12 cellular contexts compared by ENCODE assay signal in the genomic region with DNA sequence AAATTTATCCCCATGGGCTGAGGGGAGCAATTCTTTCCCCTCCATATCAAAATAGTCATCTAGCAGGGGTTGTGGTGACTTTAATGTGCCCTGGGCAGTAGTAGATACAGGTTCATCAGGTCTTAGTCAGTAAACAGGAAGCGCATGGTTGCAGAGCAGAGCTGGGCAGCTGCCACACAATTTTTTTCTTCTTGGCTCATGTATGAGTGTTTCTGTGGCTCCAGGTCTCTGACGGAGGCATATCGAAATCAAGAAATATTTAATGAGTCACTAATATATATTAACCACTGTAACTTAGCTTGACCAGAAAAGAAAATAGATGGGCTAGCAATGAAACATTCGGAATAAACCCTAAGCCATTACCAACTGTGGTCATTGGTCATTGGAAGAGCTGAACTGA.
A peak's percentile ranks its signal among the peaks of the same experiment; 100 is the strongest.
DNase-seq lines count a peak whose midpoint lies in the region; ATAC-seq and TF ChIP-seq lines count a peak whose summit lies in the region.
"Had no signal": no experiment of that assay in that cellular context is flagged by ENCODE, and none has a peak within 500 bp of the region (broad histone marks: within the 10 kb centered on the region; RNA-seq: fewer than 3 reads in every experiment).

No MANE protein-coding gene starts in this region.

- H3K27ac Mint-ChIP-seq in nephron progenitor cell, result no peak overlapping the region
- H3K27ac Mint-ChIP-seq in glutamatergic neuron (ENCODE audit: unreplicated experiment), result no peak overlapping the region
- H3K27ac Mint-ChIP-seq: stimulated activated naive B cell treated with anti-CD40 and anti-IgM and Interleukin-4, amounts not matched to agents 10 μg/mL and 1 μg/mL and 100 μg/mL, for 72 hours had no signal

- no peaks in the 10 kb centered on the region for H3K9me3 Mint-ChIP-seq in nephron progenitor cell
- peaks cover 2% of the 10 kb centered on the region for H3K9me3 Mint-ChIP-seq in glutamatergic neuron (ENCODE audit: unreplicated experiment)
- H3K9me3 Mint-ChIP-seq: activated T-cell treated with anti-CD3 and anti-CD28 coated beads, Interleukin-2, amount 50 U/mL, for 4 hours; stimulated activated naive B cell treated with anti-CD40 and anti-IgM and Interleukin-4, amounts not matched to agents 10 μg/mL and 1 μg/mL and 100 μg/mL, for 72 hours had no signal

- no peak for TF ChIP-seq POLR2A in stomach (IDR thresholded peaks at IDR 0.05)

- intact Hi-C loops in stomach (cut with DNase I; ENCODE audit: low total_unique reads) (no loop called here), mucosa of descending colon (cut with DNase I, micrococcal nuclease) (loop anchor here in 1 of 2 donors (5.0 kb wide), 1 partner anchor 57 kb away; no protein-coding TSS in a partner anchor)

- H3K9me3 ChIP-seq in stomach (no peaks in the 10 kb centered on the region), mucosa of descending colon (no peaks in the 10 kb centered on the region)

- TF ChIP-seq CTCF in VCaP (conservative IDR thresholded peaks at IDR 0.05), result no peak
- TF ChIP-seq CTCF in fibroblast of the aortic adventitia (IDR thresholded peaks at IDR 0.05; ENCODE audit: insufficient read depth, low read length), result no peak
- no peak for TF ChIP-seq CTCF in stomach (IDR thresholded peaks at IDR 0.05)
- no peak for TF ChIP-seq CTCF in mucosa of descending colon (IDR thresholded peaks at IDR 0.05)
- no peak for TF ChIP-seq CTCF in nephron progenitor cell (IDR thresholded peaks at IDR 0.05)
- TF ChIP-seq CTCF in glutamatergic neuron (IDR thresholded peaks at IDR 0.05; ENCODE audit: partially characterized antibody, unreplicated experiment), result no peak

- H3K36me3 ChIP-seq in stomach (no peaks in the 10 kb centered on the region), mucosa of descending colon (ENCODE audit: low read depth) (no peaks in the 10 kb centered on the region)

- H3K4me3 Mint-ChIP-seq in nephron progenitor cell (no peak overlapping the region), glutamatergic neuron (ENCODE audit: unreplicated experiment) (no peak overlapping the region)
- H3K4me3 Mint-ChIP-seq: activated T-cell treated with anti-CD3 and anti-CD28 coated beads, Interleukin-2, amount 50 U/mL, for 4 hours; stimulated activated naive B cell treated with anti-CD40 and anti-IgM and Interleukin-4, amounts not matched to agents 10 μg/mL and 1 μg/mL and 100 μg/mL, for 72 hours had no signal

- DNase-seq in GM04504 (ENCODE audit: low read depth) (peak; percentile 57), fibroblast of the aortic adventitia (ENCODE audit: low read depth) (peak; percentile 86), stomach (peak; percentile 81), mucosa of descending colon (no peak), nephron progenitor cell (no peak), glutamatergic neuron (no peak)
- DNase-seq: activated T-cell treated with anti-CD3 and anti-CD28 coated beads, Interleukin-2, amount 50 U/mL, for 4 hours; Karpas-422; left colon; Right ventricle myocardium superior; stimulated activated naive B cell treated with anti-CD40 and anti-IgM and Interleukin-4, amounts not matched to agents 10 μg/mL and 1 μg/mL and 100 μg/mL, for 72 hours had no signal

- H3K4me1 Mint-ChIP-seq in nephron progenitor cell (peaks cover 13% of the 10 kb centered on the region), glutamatergic neuron (ENCODE audit: low read depth, unreplicated experiment) (no peaks in the 10 kb centered on the region)
- H3K4me1 Mint-ChIP-seq: stimulated activated naive B cell treated with anti-CD40 and anti-IgM and Interleukin-4, amounts not matched to agents 10 μg/mL and 1 μg/mL and 100 μg/mL, for 72 hours had no signal

- peak overlapping the region; percentile 76 for H3K27ac ChIP-seq in VCaP
- peak overlapping the region in 4 of 5 donors; percentile 7 to 52 (median 32) for H3K27ac ChIP-seq in stomach

- H3K27me3 Mint-ChIP-seq in nephron progenitor cell (ENCODE audit: low read depth, poor library complexity), result peaks cover 2% of the 10 kb centered on the region
- H3K27me3 Mint-ChIP-seq in glutamatergic neuron (ENCODE audit: unreplicated experiment), result no peaks in the 10 kb centered on the region

- H3K36me3 Mint-ChIP-seq in nephron progenitor cell (ENCODE audit: low read depth) (no peaks in the 10 kb centered on the region), glutamatergic neuron (ENCODE audit: unreplicated experiment) (peaks cover 18% of the 10 kb centered on the region)
- H3K36me3 Mint-ChIP-seq: stimulated activated naive B cell treated with anti-CD40 and anti-IgM and Interleukin-4, amounts not matched to agents 10 μg/mL and 1 μg/mL and 100 μg/mL, for 72 hours had no signal

- H3K4me1 ChIP-seq in stomach (peaks cover 21 to 39% (median 31%) of the 10 kb centered on the region in 4 donors), mucosa of descending colon (ENCODE audit: low read depth) (peaks cover 8% of the 10 kb centered on the region)

- no peak for TF ChIP-seq EP300 in stomach (IDR thresholded peaks at IDR 0.05)

- H3K27me3 ChIP-seq in stomach, result no peaks in the 10 kb centered on the region

- 30 to 67% (median 35%) methylated on average over 4 of the region's 4 CpGs for WGBS in stomach, 5 donors

- no peak overlapping the region for H3K4me3 ChIP-seq in fibroblast of the aortic adventitia (ENCODE audit: low read depth, low read length)
- H3K4me3 ChIP-seq in stomach, result no peak overlapping the region
- no peak overlapping the region for H3K4me3 ChIP-seq in mucosa of descending colon

- ATAC-seq in mucosa of descending colon, result no peak
- ATAC-seq: activated T-cell treated with anti-CD3 and anti-CD28 coated beads, Interleukin-2, amount 50 U/mL, for 4 hours; left colon; stimulated activated naive B cell treated with anti-CD40 and anti-IgM and Interleukin-4, amounts not matched to agents 10 μg/mL and 1 μg/mL and 100 μg/mL, for 72 hours had no signal

Comparison
In these comparisons a context has a peak if more than half of its experiments do, and no peak if none do; other contexts are left out.
1. DNase-seq: peak in GM04504 (single experiment), fibroblast of the aortic adventitia (single experiment) and stomach (single experiment); none in mucosa of descending colon (0 of 3), nephron progenitor cell (single experiment) and glutamatergic neuron (single experiment).